ENCODE assay signal across 8 cellular contexts in genomic region chr21:36113647-36114428, GRCh38. TPM values are rescaled to one million over a fixed set of nuclear protein-coding genes. Genes with fewer than 3 reads are reported as not detected.
DNase-seq lines count a peak whose midpoint lies in the region; ATAC-seq lines count a peak whose summit lies in the region.

No MANE protein-coding gene starts in this region.

- H3K36me3 ChIP-seq in thymus (ENCODE audit: control insufficient read depth, insufficient read depth), result no peaks in the 10 kb centered on the region

- peak overlapping the region in 4 of 6 donors; percentile 51 to 86 (median 66) for H3K27ac Mint-ChIP-seq in immature natural killer cell

- peak overlapping the region; percentile 94 for H3K27ac ChIP-seq in thymus (ENCODE audit: low read depth)

- peaks cover 0 to 2% (median 0%) of the 10 kb centered on the region in 6 donors for H3K9me3 Mint-ChIP-seq in immature natural killer cell

- H3K4me3 Mint-ChIP-seq in immature natural killer cell, result peak overlapping the region; percentile 16 to 91 (median 80)

- H3K9me3 ChIP-seq in thymus (ENCODE audit: control insufficient read depth), result no peaks in the 10 kb centered on the region

- peak overlapping the region; percentile 37 for H3K4me3 ChIP-seq in thymus (ENCODE audit: low read length)

- 44% methylated on average over 17 of the region's 17 CpGs for WGBS in thymus

- H3K4me1 ChIP-seq in thymus (ENCODE audit: control insufficient read depth, insufficient read depth, low read length), result peaks cover 12% of the 10 kb centered on the region

- H3K27me3 Mint-ChIP-seq in immature natural killer cell (ENCODE audit: low read depth in 3 of 3), result peaks cover 7 to 19% (median 16%) of the 10 kb centered on the region in 3 donors

- peaks cover 5 to 14% of the 10 kb centered on the region in 2 donors for H3K4me1 Mint-ChIP-seq in immature natural killer cell

- DNase-seq in NOMO-1 treated with DMSO at 0.1 percent for 48 hours (lab: John Stamatoyannopoulos, UW; ENCODE audit: unreplicated experiment) (peak; percentile 29), NOMO-1 (lab: John Stamatoyannopoulos, UW; ENCODE audit: unreplicated experiment in 2 of 2) (no peak), immature natural killer cell (peak in 2 of 3 donors; percentile 41 to 50), NCI-H1694 (lab: John Stamatoyannopoulos, UW) (no peak), dermis blood vessel endothelial cell (no peak)
- DNase-seq in activated CD4-positive, alpha-beta T cell treated with anti-CD3 and anti-CD28 coated beads for 48 hours, result peak; percentile 65

- no peaks in the 10 kb centered on the region for H3K27me3 ChIP-seq in thymus (ENCODE audit: control insufficient read depth, insufficient read depth)

- ATAC-seq in HG03025 (IDR thresholded peaks at IDR 0.05; ENCODE audit: low FRiP score, unreplicated experiment), result no peak

- H3K36me3 Mint-ChIP-seq in immature natural killer cell, result no peaks in the 10 kb centered on the region

RNA-seq across cellular contexts. Expression of gene CBR3, which starts 21.0 kb away (rescaled TPM):
- polyA plus RNA-seq in immature natural killer cell, result 1 to 10 TPM; 1.1 to 5.1 (median 1.5) TPM
- 9.1 TPM for polyA plus RNA-seq in thymus
- total RNA-seq in dermis blood vessel endothelial cell, result 5.8 and 6.8 TPM in 2 replicates

RNA-seq across cellular contexts. Expression of gene DOP1B, which starts 42.8 kb away (rescaled TPM):
- polyA plus RNA-seq in immature natural killer cell (10 to 100 TPM in 1 of 3 donors, 1 to 10 TPM in 2; 2.5 to 15.5 (median 4.5) TPM), thymus (5.7 TPM)
- 5.1 and 11.1 TPM in 2 replicates for total RNA-seq in dermis blood vessel endothelial cell

RNA-seq across cellular contexts. Expression of gene CBR1, which starts 44.0 kb away (rescaled TPM):
- polyA plus RNA-seq in immature natural killer cell (10 to 100 TPM; 60.1 to 69.6 (median 62.1) TPM), thymus (57.7 TPM)
- 37.3 and 84.5 TPM in 2 replicates for total RNA-seq in dermis blood vessel endothelial cell

RNA-seq across cellular contexts. Expression of gene SETD4, which starts 53.5 kb away (rescaled TPM):
- polyA plus RNA-seq in immature natural killer cell (10 to 100 TPM in 1 of 3 donors, 1 to 10 TPM in 2; 6.5 to 11.2 (median 8.6) TPM), thymus (11.7 TPM)
- total RNA-seq in dermis blood vessel endothelial cell, result 9.9 and 16.8 TPM in 2 replicates

Comparison
In these comparisons a context has a peak if more than half of its experiments do, and no peak if none do; other contexts are left out.
1. DNase-seq: peak in NOMO-1 treated with DMSO at 0.1 percent for 48 hours (single experiment), activated CD4-positive, alpha-beta T cell treated with anti-CD3 and anti-CD28 coated beads for 48 hours (single experiment) and immature natural killer cell (2 of 3); none in NOMO-1 (0 of 2), NCI-H1694 (single experiment) and dermis blood vessel endothelial cell (single experiment).